8 cellular contexts compared by ENCODE assay signal in genomic region chr19:13784731-13785452, GRCh38. TPM values are rescaled to one million over a fixed set of nuclear protein-coding genes. Genes with fewer than 3 reads are reported as not detected.
DNase-seq lines count a peak whose midpoint lies in the region; ATAC-seq and TF ChIP-seq lines count a peak whose summit lies in the region.

No MANE protein-coding gene starts in this region.

- intact Hi-C loops in activated CD8-positive, alpha-beta T cell treated with anti-CD3 and anti-CD28 coated beads for 36 hours (cut with micrococcal nuclease) = loop anchor here (2.0 kb wide), 1 partner anchor 78 kb away; no protein-coding TSS in a partner anchor

- H3K4me3 Mint-ChIP-seq in activated CD8-positive, alpha-beta T cell treated with anti-CD3 and anti-CD28 coated beads for 36 hours = peak overlapping the region; percentile 14
- no peak overlapping the region for H3K4me3 Mint-ChIP-seq in mesothelial cell of epicardium

- POLR2A ChIA-PET in activated CD8-positive, alpha-beta T cell treated with anti-CD3 and anti-CD28 coated beads for 36 hours (lab: Charles Lee) = interaction anchor here (0.6 to 2.4 kb wide), 7 partner anchors 9 to 76 kb away, joined by 3 to 12 read pairs (median 5); partner anchors contain the start of genes C19orf53 and ZSWIM4

- TF ChIP-seq CTCF in GM12874 (IDR thresholded peaks at IDR 0.05; ENCODE audit: insufficient read depth, low read depth, low read length) (peak; percentile 74), mesothelial cell of epicardium (IDR thresholded peaks at IDR 0.05; ENCODE audit: unreplicated experiment) (no peak)
- TF ChIP-seq CTCF in activated CD8-positive, alpha-beta T cell treated with anti-CD3 and anti-CD28 coated beads for 36 hours (IDR thresholded peaks at IDR 0.05) = peak; percentile 77

- CTCF ChIA-PET in activated CD8-positive, alpha-beta T cell treated with anti-CD3 and anti-CD28 coated beads for 36 hours (lab: Charles Lee) = interaction anchor here (0.7 to 8.5 kb wide), 17 partner anchors 10 to 287 kb away, joined by 3 to 160 read pairs (median 5); partner anchors contain the start of gene C19orf53

- peak; percentile 78 for ATAC-seq in activated CD8-positive, alpha-beta T cell treated with anti-CD3 and anti-CD28 coated beads for 36 hours
- ATAC-seq in GM18517 (IDR thresholded peaks at IDR 0.05; ENCODE audit: unreplicated experiment) (no peak), GM21786 (IDR thresholded peaks at IDR 0.05; ENCODE audit: unreplicated experiment) (no peak)

- H3K36me3 Mint-ChIP-seq in activated CD8-positive, alpha-beta T cell treated with anti-CD3 and anti-CD28 coated beads for 36 hours (ENCODE audit: low read depth) = no peaks in the 10 kb centered on the region
- no peaks in the 10 kb centered on the region for H3K36me3 Mint-ChIP-seq in mesothelial cell of epicardium

- no peaks in the 10 kb centered on the region for H3K9me3 Mint-ChIP-seq in activated CD8-positive, alpha-beta T cell treated with anti-CD3 and anti-CD28 coated beads for 36 hours
- H3K9me3 Mint-ChIP-seq in mesothelial cell of epicardium = no peaks in the 10 kb centered on the region

- H3K27me3 Mint-ChIP-seq in activated CD8-positive, alpha-beta T cell treated with anti-CD3 and anti-CD28 coated beads for 36 hours = no peaks in the 10 kb centered on the region
- no peaks in the 10 kb centered on the region for H3K27me3 Mint-ChIP-seq in mesothelial cell of epicardium (ENCODE audit: low read depth)

- DNase-seq in NCI-H446 treated with DMSO at 0.1 percent for 48 hours (lab: John Stamatoyannopoulos, UW) (peak; percentile 40), mesothelial cell of epicardium (ENCODE audit: low spot score in 2 of 2, unreplicated experiment in 2 of 2) (peak in 1 of 2 experiments; percentile 67)
- peak; percentile 85 for DNase-seq in activated CD8-positive, alpha-beta T cell treated with anti-CD3 and anti-CD28 coated beads for 36 hours
- peak; percentile 59 for DNase-seq in effector CD8-positive, alpha-beta T cell (lab: John Stamatoyannopoulos, UW)
- DNase-seq in stimulated activated CD8-positive, alpha-beta memory T cell treated with anti-CD3 and anti-CD28 coated beads, Interleukin-4, amount 100 ng/mL, for 24 hours (ENCODE audit: low read depth) = peak; percentile 54

- H3K27ac Mint-ChIP-seq in activated CD8-positive, alpha-beta T cell treated with anti-CD3 and anti-CD28 coated beads for 36 hours = peak overlapping the region; percentile 41
- peak overlapping the region; percentile 76 for H3K27ac Mint-ChIP-seq in mesothelial cell of epicardium

- peaks cover 32% of the 10 kb centered on the region for H3K4me1 Mint-ChIP-seq in activated CD8-positive, alpha-beta T cell treated with anti-CD3 and anti-CD28 coated beads for 36 hours (ENCODE audit: low read depth)
- peaks cover 16% of the 10 kb centered on the region for H3K4me1 Mint-ChIP-seq in mesothelial cell of epicardium

RNA-seq across cellular contexts. Expression of gene ZSWIM4, which starts 10.4 kb away (rescaled TPM):
- 1 to 10 TPM; 6.6 to 6.8 TPM for total RNA-seq in activated CD8-positive, alpha-beta T cell treated with anti-CD3 and anti-CD28 coated beads for 36 hours
- total RNA-seq in mesothelial cell of epicardium = 21.5 to 23.6 TPM (median 22.7 TPM) in 3 replicates

RNA-seq across cellular contexts. Expression of gene C19orf53, which starts 10.6 kb away (rescaled TPM):
- total RNA-seq in activated CD8-positive, alpha-beta T cell treated with anti-CD3 and anti-CD28 coated beads for 36 hours = 100 to 1,000 TPM; 120 to 128 TPM
- 68.9 to 79.1 TPM (median 74.9 TPM) in 3 replicates for total RNA-seq in mesothelial cell of epicardium

RNA-seq across cellular contexts. Expression of gene MRI1, which starts 20.6 kb away (rescaled TPM):
- total RNA-seq in activated CD8-positive, alpha-beta T cell treated with anti-CD3 and anti-CD28 coated beads for 36 hours = 10 to 100 TPM; 37.1 to 40.8 TPM
- 27.6 to 29.0 TPM (median 28.7 TPM) in 3 replicates for total RNA-seq in mesothelial cell of epicardium
